21 cellular contexts compared by ENCODE assay signal in genomic region chr1:223175633-223176032, GRCh38. TPM values are rescaled to one million over a fixed set of nuclear protein-coding genes. Genes with fewer than 3 reads are reported as not detected.
A peak's percentile ranks its signal among the peaks of the same experiment; 100 is the strongest.
DNase-seq lines count a peak whose midpoint lies in the region; ATAC-seq, FAIRE-seq and TF ChIP-seq lines count a peak whose summit lies in the region.
"Had no signal": no experiment of that assay in that cellular context is flagged by ENCODE, and none has a peak within 500 bp of the region (broad histone marks: within the 10 kb centered on the region; RNA-seq: fewer than 3 reads in every experiment).

No MANE protein-coding gene starts in this region.

- H3K4me2 ChIP-seq in GM12878 (ENCODE audit: control insufficient read depth, insufficient read depth): no peak overlapping the region
- H3K4me2 ChIP-seq: KMS-11, smooth muscle cell had no signal

- intact Hi-C loops in GM12878 (cut with micrococcal nuclease; ENCODE audit: unreplicated experiment) (loop anchor here (1.0 kb wide), 1 partner anchor 69 kb away; no protein-coding TSS in a partner anchor), lower lobe of right lung (cut with DNase I) (no loop called here)

- no peak for TF ChIP-seq EP300 in GM12878 (IDR thresholded peaks at IDR 0.05; ENCODE audit: borderline replicate concordance in 1 of 2, control insufficient read depth in 1 of 2, low read depth in 2 of 2, low read length in 2 of 2)

- SMC1A ChIA-PET in GM12878 (lab: Charles Lee; ENCODE audit: uncharacterized antibody, unreplicated experiment): interaction anchor here (0.7 to 5.9 kb wide), 16 partner anchors 10 to 520 kb away, joined by 3 to 47 read pairs (median 4); partner anchors contain the start of gene TLR5

- no peak overlapping the region for H3K9ac ChIP-seq in GM12878 (ENCODE audit: control insufficient read depth, insufficient read depth, low read length)
- H3K9ac ChIP-seq: KMS-11 had no signal

- H3K27ac Mint-ChIP-seq in activated naive CD8-positive, alpha-beta T cell treated with anti-CD3 and anti-CD28 coated beads for 36 hours: no peak overlapping the region
- no peak overlapping the region for H3K27ac Mint-ChIP-seq in stimulated activated naive CD8-positive, alpha-beta T cell treated with anti-CD3 and anti-CD28 coated beads, Interleukin-15, amount 100 ng/mL, for 72 hours
- H3K27ac Mint-ChIP-seq: activated naive CD4-positive, alpha-beta T cell treated with anti-CD3 and anti-CD28 coated beads, Interleukin-2, amount 50 U/mL, for 72 hours; stimulated activated naive CD8-positive, alpha-beta T cell treated with anti-CD3 and anti-CD28 coated beads, Interleukin-15, Interleukin-2, amounts not matched to agents 100 ng/mL and 50 ng/mL, for 24 hours had no signal

- WGBS in GM12878 (ENCODE audit: insufficient coverage, insufficient replicate concordance, low lambda C conversion rate, missing lambda C conversion rate): 10% methylated on average over 3 of the region's 3 CpGs
- WGBS in thymus: 71% methylated on average over 3 of the region's 3 CpGs

- no peak for TF ChIP-seq POLR2A in NB4 (IDR thresholded peaks at IDR 0.05; ENCODE audit: extremely low read depth, insufficient read length)
- TF ChIP-seq POLR2A in GM12878 (IDR thresholded peaks at IDR 0.05; ENCODE audit: low read depth, low read length): no peak

- H3K4me3 ChIP-seq in NB4 (ENCODE audit: low read depth, low read length) (no peak overlapping the region), GM12878 (no peak overlapping the region), lower lobe of right lung (no peak overlapping the region), thymus (ENCODE audit: low read length) (no peak overlapping the region)
- H3K4me3 ChIP-seq: smooth muscle cell had no signal

- H3K27me3 ChIP-seq in GM12878 (replicated peaks in 1 of 2; ENCODE audit: control insufficient read depth in 2 of 2, insufficient read depth in 2 of 2, low read length in 1 of 2) (peaks cover 0 to 3% of the 10 kb centered on the region in 2 experiments; a peak in 2 of 4 replicates), lower lobe of right lung (ENCODE audit: low read depth) (no peaks in the 10 kb centered on the region), thymus (ENCODE audit: control insufficient read depth, insufficient read depth) (no peaks in the 10 kb centered on the region)
- H3K27me3 ChIP-seq: neutrophil had no signal

- H3K27me3 Mint-ChIP-seq in activated naive CD8-positive, alpha-beta T cell treated with anti-CD3 and anti-CD28 coated beads for 36 hours: peaks cover 10% of the 10 kb centered on the region
- H3K27me3 Mint-ChIP-seq in stimulated activated naive CD8-positive, alpha-beta T cell treated with anti-CD3 and anti-CD28 coated beads, Interleukin-15, amount 100 ng/mL, for 72 hours: no peaks in the 10 kb centered on the region

- DNase-seq in NB4 (ENCODE audit: low read depth) (peak; percentile 72), GM12878 (ENCODE audit: low read depth, low spot score) (no peak), lower lobe of right lung (no peak), NCI-H146 treated with DMSO at 0.1 percent for 48 hours (lab: John Stamatoyannopoulos, UW; ENCODE audit: unreplicated experiment) (no peak), HUDEP-2 (lab: John Stamatoyannopoulos, UW; ENCODE audit: unreplicated experiment in 76 of 76) (no peak)
- DNase-seq in activated naive CD8-positive, alpha-beta T cell treated with anti-CD3 and anti-CD28 coated beads for 36 hours: no peak
- no peak for DNase-seq in stimulated activated naive CD8-positive, alpha-beta T cell treated with anti-CD3 and anti-CD28 coated beads, Interleukin-15, amount 100 ng/mL, for 72 hours
- DNase-seq: activated CD4-positive, alpha-beta T cell treated with anti-CD3 and anti-CD28 coated beads for 1 hour; CD4-positive, CD25-positive, alpha-beta regulatory T cell; effector memory CD8-positive, alpha-beta T cell; NCI-H187 treated with DMSO at 0.1 percent for 48 hours; NCI-H524 treated with DMSO at 0.1 percent for 48 hours had no signal

- TF ChIP-seq RAD21 in GM12878 (IDR thresholded peaks at IDR 0.05; ENCODE audit: insufficient read depth, low read depth, low read length): no peak

- RAD21 ChIA-PET in GM12878 (lab: Charles Lee; ENCODE audit: unreplicated experiment): interaction anchor here (0.8 to 3.0 kb wide), 21 partner anchors 13 to 453 kb away, joined by 3 to 19 read pairs (median 4); partner anchors contain the start of gene TLR5

- H3K36me3 Mint-ChIP-seq in activated naive CD8-positive, alpha-beta T cell treated with anti-CD3 and anti-CD28 coated beads for 36 hours: no peaks in the 10 kb centered on the region
- H3K36me3 Mint-ChIP-seq: activated naive CD4-positive, alpha-beta T cell treated with anti-CD3 and anti-CD28 coated beads, Interleukin-2, amount 50 U/mL, for 72 hours; CD4-positive, CD25-positive, alpha-beta regulatory T cell had no signal

- H3K36me3 ChIP-seq in GM12878 (ENCODE audit: control insufficient read depth in 2 of 2, insufficient read depth in 2 of 2, low read length in 1 of 2) (no peaks in the 10 kb centered on the region), lower lobe of right lung (no peaks in the 10 kb centered on the region), thymus (ENCODE audit: control insufficient read depth, insufficient read depth) (no peaks in the 10 kb centered on the region)
- H3K36me3 ChIP-seq: neutrophil had no signal

- TF ChIP-seq CTCF in NB4 (IDR thresholded peaks at IDR 0.05; ENCODE audit: low read depth, low read length) (no peak), GM12878 (IDR thresholded peaks at IDR 0.05 in 2 of 3, conservative IDR thresholded peaks at IDR 0.05 in 1 of 3; ENCODE audit: control insufficient read depth in 2 of 3, extremely low read depth in 1 of 3, insufficient read depth in 1 of 3, low read depth in 3 of 3, low read length in 3 of 3) (no peak), lower lobe of right lung (IDR thresholded peaks at IDR 0.05) (no peak)

- no peak overlapping the region for H2AFZ ChIP-seq in GM12878 (ENCODE audit: control insufficient read depth, low read depth, low read length)

- H3K9me3 ChIP-seq in GM12878 (replicated peaks; ENCODE audit: control insufficient read depth, insufficient read depth, low read length) (no peaks in the 10 kb centered on the region), lower lobe of right lung (no peaks in the 10 kb centered on the region), thymus (ENCODE audit: control insufficient read depth) (no peaks in the 10 kb centered on the region)
- H3K9me3 ChIP-seq: neutrophil had no signal

- H3K79me2 ChIP-seq in GM12878 (ENCODE audit: control insufficient read depth, insufficient read depth, low read length): no peaks in the 10 kb centered on the region

- CTCF ChIA-PET in GM12878 (lab: Yijun Ruan, JAX): interaction anchor here (0.6 to 4.6 kb wide), 14 partner anchors 14 to 169 kb away, joined by 3 to 62 read pairs (median 4); partner anchors contain the start of gene TLR5

- H3K9me3 Mint-ChIP-seq in activated naive CD8-positive, alpha-beta T cell treated with anti-CD3 and anti-CD28 coated beads for 36 hours: no peaks in the 10 kb centered on the region
- H3K9me3 Mint-ChIP-seq in stimulated activated naive CD8-positive, alpha-beta T cell treated with anti-CD3 and anti-CD28 coated beads, Interleukin-15, amount 100 ng/mL, for 72 hours: no peaks in the 10 kb centered on the region
- H3K9me3 Mint-ChIP-seq: activated naive CD4-positive, alpha-beta T cell treated with anti-CD3 and anti-CD28 coated beads, Interleukin-2, amount 50 U/mL, for 72 hours; CD4-positive, CD25-positive, alpha-beta regulatory T cell; effector memory CD8-positive, alpha-beta T cell; stimulated activated naive CD8-positive, alpha-beta T cell treated with anti-CD3 and anti-CD28 coated beads, Interleukin-15, Interleukin-2, amounts not matched to agents 100 ng/mL and 50 ng/mL, for 24 hours had no signal

- H3K4me1 Mint-ChIP-seq in activated naive CD8-positive, alpha-beta T cell treated with anti-CD3 and anti-CD28 coated beads for 36 hours: peaks cover 3% of the 10 kb centered on the region
- H3K4me1 Mint-ChIP-seq in stimulated activated naive CD8-positive, alpha-beta T cell treated with anti-CD3 and anti-CD28 coated beads, Interleukin-15, amount 100 ng/mL, for 72 hours: peaks cover 11% of the 10 kb centered on the region

- POLR2A ChIA-PET in GM12878 (lab: Charles Lee): interaction anchor here (1.2 to 1.4 kb wide), 3 partner anchors 11 to 40 kb away, joined by 3 to 8 read pairs (median 4); no protein-coding TSS in a partner anchor

- H3K4me1 ChIP-seq in GM12878 (ENCODE audit: control insufficient read depth, insufficient read depth, low read length) (no peaks in the 10 kb centered on the region), lower lobe of right lung (peaks cover 42% of the 10 kb centered on the region), thymus (ENCODE audit: control insufficient read depth, insufficient read depth, low read length) (no peaks in the 10 kb centered on the region)

- FAIRE-seq in GM12878 (lab: Jason Lieb, UNC): no peak
- FAIRE-seq: bronchial epithelial cell, GM12892 had no signal

- H3K4me3 Mint-ChIP-seq in activated naive CD8-positive, alpha-beta T cell treated with anti-CD3 and anti-CD28 coated beads for 36 hours: no peak overlapping the region
- H3K4me3 Mint-ChIP-seq in stimulated activated naive CD8-positive, alpha-beta T cell treated with anti-CD3 and anti-CD28 coated beads, Interleukin-15, amount 100 ng/mL, for 72 hours: no peak overlapping the region
- H3K4me3 Mint-ChIP-seq: CD4-positive, CD25-positive, alpha-beta regulatory T cell; effector memory CD8-positive, alpha-beta T cell; stimulated activated naive CD8-positive, alpha-beta T cell treated with anti-CD3 and anti-CD28 coated beads, Interleukin-15, Interleukin-2, amounts not matched to agents 100 ng/mL and 50 ng/mL, for 24 hours had no signal

- ATAC-seq in GM12878: peak; percentile 59
- peak; percentile 68 to 80 for ATAC-seq in lower lobe of right lung
- no peak for ATAC-seq in stimulated activated naive CD8-positive, alpha-beta T cell treated with anti-CD3 and anti-CD28 coated beads, Interleukin-15, amount 100 ng/mL, for 72 hours
- ATAC-seq: activated naive CD4-positive, alpha-beta T cell treated with anti-CD3 and anti-CD28 coated beads, Interleukin-2, amount 50 U/mL, for 72 hours; effector memory CD8-positive, alpha-beta T cell had no signal

- BruUV-seq in GM12878 (replicated peaks; lab: Mats Ljungman, UMichigan): no TSS peak

- no peaks in the 10 kb centered on the region for H4K20me1 ChIP-seq in GM12878 (ENCODE audit: control insufficient read depth, insufficient read depth)

- no peak overlapping the region for H3K27ac ChIP-seq in GM12878 (ENCODE audit: control insufficient read depth, insufficient read depth)
- H3K27ac ChIP-seq in lower lobe of right lung: peak overlapping the region; percentile 72
- peak overlapping the region; percentile 46 for H3K27ac ChIP-seq in thymus (ENCODE audit: low read depth)
- H3K27ac ChIP-seq: KMS-11, neutrophil had no signal

- in situ Hi-C loops in GM12878 (cut with MboI): no loop called here

RNA-seq across cellular contexts. Expression of gene TLR5, which starts 32.6 kb away (rescaled TPM):
- 15.8 and 18.4 TPM in 2 replicates for total RNA-seq in GM12878 (2013; cell fraction: nucleolus; rRNA removed)
- 0.38 and 0.45 TPM in 2 replicates for total RNA-seq in GM12878 (2014; rRNA removed)
- total RNA-seq in GM12878 (2014; rRNA removed; fragmentation: Illumina TruSeq; extraction: Trizol): 0.89 and 1.3 TPM in 2 replicates
- total RNA-seq in GM12878 (2021): 0.56 and 0.69 TPM in 2 replicates
- not detected for polyA plus RNA-seq in GM12878 (2011; ENCODE audit: low read depth)
- polyA plus RNA-seq in GM12878 (2011; rRNA removed): 5.3 and 5.8 TPM in 2 replicates
- 4.3 and 9.8 TPM in 2 replicates for polyA plus RNA-seq in GM12878 (2011; cell fraction: cytosol; rRNA removed)
- polyA plus RNA-seq in GM12878 (2011; cell fraction: nucleus; rRNA removed): 8.7 and 9.9 TPM in 2 replicates
- 0.04 TPM in 1 of 2 replicates, not detected in the other for polyA plus RNA-seq in GM12878 (2012)
- 0.93 and 1.9 TPM in 2 replicates for polyA plus RNA-seq in GM12878 (2014; fragmentation: Illumina TruSeq; extraction: Trizol)
- under 1 TPM; 0.34 to 0.51 TPM for polyA plus RNA-seq in GM12878 (2014; fragmentation: Nextera tagmentation; extraction: Ambion mirVana)
- polyA plus RNA-seq in GM12878 (2014; rRNA removed): 0.72 and 1.1 TPM in 2 replicates
- polyA plus RNA-seq in GM12878 (2016; fragmentation: Nextera tagmentation; extraction: Ambion mirVana): 1 to 10 TPM in 1 of 2 experiments, under 1 TPM in 1; 0.60 to 1.2 TPM
- polyA minus RNA-seq in GM12878 (2011; rRNA and poly(A)+ RNA removed): 6.9 and 9.6 TPM in 2 replicates
- 1.2 and 2.4 TPM in 2 replicates for polyA minus RNA-seq in GM12878 (2011; cell fraction: cytosol; rRNA and poly(A)+ RNA removed)
- polyA minus RNA-seq in GM12878 (2011; cell fraction: nucleus; rRNA and poly(A)+ RNA removed): 6.2 and 7.3 TPM in 2 replicates
- total RNA-seq in lower lobe of right lung: 26.6 TPM
- polyA plus RNA-seq in thymus: 3.4 TPM
- under 1 TPM; 0.19 to 0.38 TPM for total RNA-seq in activated naive CD8-positive, alpha-beta T cell treated with anti-CD3 and anti-CD28 coated beads for 36 hours
- total RNA-seq: RPMI7951 had no signal
